1 cellular context compared by ENCODE assay signal in the genomic region with DNA sequence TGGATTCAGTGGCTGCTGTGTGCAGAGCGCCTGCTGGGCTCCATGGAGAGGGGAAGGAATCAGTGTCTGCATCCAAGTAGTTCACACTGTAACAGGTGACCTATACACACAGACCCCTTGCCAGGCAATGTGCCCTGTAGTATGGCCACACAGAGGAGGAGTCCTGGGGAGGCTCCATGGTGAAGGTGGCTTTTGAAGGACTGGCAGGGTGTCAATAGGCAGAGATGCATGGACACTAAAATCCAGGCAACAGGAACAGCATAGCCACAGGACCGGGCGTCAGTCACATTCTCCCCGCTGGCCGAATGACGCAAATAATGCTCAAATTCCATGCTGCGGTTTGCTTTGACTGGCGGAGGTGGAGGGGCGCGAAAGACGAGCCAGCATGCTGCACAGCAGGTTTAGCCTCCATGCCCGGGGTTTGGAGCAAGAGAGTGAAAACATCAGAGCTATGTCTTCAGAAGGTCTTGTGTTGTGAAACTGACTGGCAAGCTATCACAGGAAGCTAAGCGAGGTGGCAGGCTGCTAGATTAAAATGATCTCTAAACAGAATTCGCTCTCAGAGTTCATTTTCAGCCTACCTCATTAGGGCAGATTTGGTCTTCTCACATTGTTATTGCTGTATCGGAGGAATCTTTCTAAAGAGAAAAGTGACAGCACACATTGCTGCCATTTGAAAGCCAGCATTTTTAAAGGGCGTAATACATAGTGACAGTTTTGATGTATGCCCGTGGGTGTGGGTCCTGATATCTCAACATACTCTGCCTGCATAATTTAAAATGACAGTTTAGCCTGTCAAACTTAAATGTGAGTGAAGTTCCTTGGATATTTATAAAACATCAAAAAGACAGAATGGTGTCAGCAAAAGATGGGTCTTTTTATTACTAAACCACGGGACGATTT.
TF ChIP-seq lines count a peak whose summit lies in the region.

No MANE protein-coding gene starts in this region.

TF ChIP-seq in HEK293, 187 proteins besides CTCF, POLR2A, EP300 and RAD21 (continued from another document and continues in another):
- TF ChIP-seq PRDM10 (tag by site-specific recombination; IDR thresholded peaks at IDR 0.05) (no peak), ZNF792 (tag by site-specific recombination; IDR thresholded peaks at IDR 0.05) (peak; percentile 63; the same call in 1 of the 2 replicates), ZNF704 (tag by site-specific recombination; IDR thresholded peaks at IDR 0.05) (no peak), ZXDB (tag by site-specific recombination; IDR thresholded peaks at IDR 0.05) (peak; percentile 63), ZNF10 (tag by site-specific recombination; IDR thresholded peaks at IDR 0.05) (0 out of 2 replicates have a peak, but pooled peaks have one; percentile 33), ZFP37 (tag by site-specific recombination; IDR thresholded peaks at IDR 0.05) (peak; percentile 62; the same call in 1 of the 2 replicates), ZNF335 (tag by site-specific recombination; conservative IDR thresholded peaks at IDR 0.05) (peak; percentile 85), ZBTB17 (tag by site-specific recombination; IDR thresholded peaks at IDR 0.05) (peak; percentile 67), WT1 (tag by site-specific recombination; IDR thresholded peaks at IDR 0.05) (peak; percentile 50; the same call in 1 of the 2 replicates), ZNF391 (tag by site-specific recombination; IDR thresholded peaks at IDR 0.05; ENCODE audit: borderline replicate concordance, low read depth) (peak; percentile 41; the same call in 1 of the 2 replicates), GLIS2 (tag by site-specific recombination; IDR thresholded peaks at IDR 0.05) (peak; percentile 52; the same call in 1 of the 2 replicates), ZNF19 (tag by site-specific recombination; IDR thresholded peaks at IDR 0.05; ENCODE audit: low read depth) (no peak), INSM2 (tag by site-specific recombination; IDR thresholded peaks at IDR 0.05) (peak; percentile 81), MEIS1 (CRISPR knock-in tag; IDR thresholded peaks at IDR 0.05; ENCODE audit: borderline replicate concordance) (no peak), ZBTB44 (tag by site-specific recombination; IDR thresholded peaks at IDR 0.05) (peak; percentile 81), PRDM1 (tag by site-specific recombination; IDR thresholded peaks at IDR 0.05) (peak; percentile 39; the same call in 1 of the 2 replicates), ZNF777 (tag by site-specific recombination; IDR thresholded peaks at IDR 0.05; ENCODE audit: borderline replicate concordance) (no peak), ZNF266 (tag by site-specific recombination; IDR thresholded peaks at IDR 0.05; ENCODE audit: low read depth) (no peak), ZNF37A (tag by site-specific recombination; IDR thresholded peaks at IDR 0.05) (no peak), IKZF3 (tag by site-specific recombination; IDR thresholded peaks at IDR 0.05) (peak; percentile 62), SALL2 (tag by site-specific recombination; IDR thresholded peaks at IDR 0.05; ENCODE audit: borderline replicate concordance) (no peak), ZNF24 (tag by site-specific recombination; IDR thresholded peaks at IDR 0.05) (peak; percentile 63; the same call in 1 of the 2 replicates), ZNF776 (tag by site-specific recombination; IDR thresholded peaks at IDR 0.05; ENCODE audit: borderline replicate concordance) (no peak), ZNF175 (tag by site-specific recombination; IDR thresholded peaks at IDR 0.05) (no peak), ZNF404 (tag by site-specific recombination; IDR thresholded peaks at IDR 0.05) (no peak), ZNF629 (tag by site-specific recombination; IDR thresholded peaks at IDR 0.05) (peak; percentile 94), ZNF571 (tag by site-specific recombination; IDR thresholded peaks at IDR 0.05) (no peak), ZNF133 (tag by site-specific recombination; IDR thresholded peaks at IDR 0.05) (no peak), ZNF785 (tag by site-specific recombination; IDR thresholded peaks at IDR 0.05) (no peak), KLF1 (tag by site-specific recombination; IDR thresholded peaks at IDR 0.05) (0 out of 2 replicates have a peak, but pooled peaks have one; percentile 3), ZNF354C (tag by site-specific recombination; IDR thresholded peaks at IDR 0.05; ENCODE audit: borderline replicate concordance, low read depth) (no peak), KLF16 (tag by site-specific recombination; IDR thresholded peaks at IDR 0.05) (no peak), ZNF18 (tag by site-specific recombination; IDR thresholded peaks at IDR 0.05) (peak; percentile 84)
- TF ChIP-seq, protein P1, sequence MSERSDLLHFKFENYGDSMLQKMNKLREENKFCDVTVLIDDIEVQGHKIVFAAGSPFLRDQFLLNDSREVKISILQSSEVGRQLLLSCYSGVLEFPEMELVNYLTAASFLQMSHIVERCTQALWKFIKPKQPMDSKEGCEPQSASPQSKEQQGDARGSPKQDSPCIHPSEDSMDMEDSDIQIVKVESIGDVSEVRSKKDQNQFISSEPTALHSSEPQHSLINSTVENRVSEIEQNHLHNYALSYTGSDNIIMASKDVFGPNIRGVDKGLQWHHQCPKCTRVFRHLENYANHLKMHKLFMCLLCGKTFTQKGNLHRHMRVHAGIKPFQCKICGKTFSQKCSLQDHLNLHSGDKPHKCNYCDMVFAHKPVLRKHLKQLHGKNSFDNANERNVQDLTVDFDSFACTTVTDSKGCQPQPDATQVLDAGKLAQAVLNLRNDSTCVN (tag by site-specific recombination; optimal IDR thresholded peaks at IDR 0.05), result no peak
- TF ChIP-seq, protein P2, sequence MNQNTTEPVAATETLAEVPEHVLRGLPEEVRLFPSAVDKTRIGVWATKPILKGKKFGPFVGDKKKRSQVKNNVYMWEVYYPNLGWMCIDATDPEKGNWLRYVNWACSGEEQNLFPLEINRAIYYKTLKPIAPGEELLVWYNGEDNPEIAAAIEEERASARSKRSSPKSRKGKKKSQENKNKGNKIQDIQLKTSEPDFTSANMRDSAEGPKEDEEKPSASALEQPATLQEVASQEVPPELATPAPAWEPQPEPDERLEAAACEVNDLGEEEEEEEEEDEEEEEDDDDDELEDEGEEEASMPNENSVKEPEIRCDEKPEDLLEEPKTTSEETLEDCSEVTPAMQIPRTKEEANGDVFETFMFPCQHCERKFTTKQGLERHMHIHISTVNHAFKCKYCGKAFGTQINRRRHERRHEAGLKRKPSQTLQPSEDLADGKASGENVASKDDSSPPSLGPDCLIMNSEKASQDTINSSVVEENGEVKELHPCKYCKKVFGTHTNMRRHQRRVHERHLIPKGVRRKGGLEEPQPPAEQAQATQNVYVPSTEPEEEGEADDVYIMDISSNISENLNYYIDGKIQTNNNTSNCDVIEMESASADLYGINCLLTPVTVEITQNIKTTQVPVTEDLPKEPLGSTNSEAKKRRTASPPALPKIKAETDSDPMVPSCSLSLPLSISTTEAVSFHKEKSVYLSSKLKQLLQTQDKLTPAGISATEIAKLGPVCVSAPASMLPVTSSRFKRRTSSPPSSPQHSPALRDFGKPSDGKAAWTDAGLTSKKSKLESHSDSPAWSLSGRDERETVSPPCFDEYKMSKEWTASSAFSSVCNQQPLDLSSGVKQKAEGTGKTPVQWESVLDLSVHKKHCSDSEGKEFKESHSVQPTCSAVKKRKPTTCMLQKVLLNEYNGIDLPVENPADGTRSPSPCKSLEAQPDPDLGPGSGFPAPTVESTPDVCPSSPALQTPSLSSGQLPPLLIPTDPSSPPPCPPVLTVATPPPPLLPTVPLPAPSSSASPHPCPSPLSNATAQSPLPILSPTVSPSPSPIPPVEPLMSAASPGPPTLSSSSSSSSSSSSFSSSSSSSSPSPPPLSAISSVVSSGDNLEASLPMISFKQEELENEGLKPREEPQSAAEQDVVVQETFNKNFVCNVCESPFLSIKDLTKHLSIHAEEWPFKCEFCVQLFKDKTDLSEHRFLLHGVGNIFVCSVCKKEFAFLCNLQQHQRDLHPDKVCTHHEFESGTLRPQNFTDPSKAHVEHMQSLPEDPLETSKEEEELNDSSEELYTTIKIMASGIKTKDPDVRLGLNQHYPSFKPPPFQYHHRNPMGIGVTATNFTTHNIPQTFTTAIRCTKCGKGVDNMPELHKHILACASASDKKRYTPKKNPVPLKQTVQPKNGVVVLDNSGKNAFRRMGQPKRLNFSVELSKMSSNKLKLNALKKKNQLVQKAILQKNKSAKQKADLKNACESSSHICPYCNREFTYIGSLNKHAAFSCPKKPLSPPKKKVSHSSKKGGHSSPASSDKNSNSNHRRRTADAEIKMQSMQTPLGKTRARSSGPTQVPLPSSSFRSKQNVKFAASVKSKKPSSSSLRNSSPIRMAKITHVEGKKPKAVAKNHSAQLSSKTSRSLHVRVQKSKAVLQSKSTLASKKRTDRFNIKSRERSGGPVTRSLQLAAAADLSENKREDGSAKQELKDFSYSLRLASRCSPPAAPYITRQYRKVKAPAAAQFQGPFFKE (tag by site-specific recombination; IDR thresholded peaks at IDR 0.05; ENCODE audit: borderline replicate concordance), result no peak
- TF ChIP-seq, protein P3, sequence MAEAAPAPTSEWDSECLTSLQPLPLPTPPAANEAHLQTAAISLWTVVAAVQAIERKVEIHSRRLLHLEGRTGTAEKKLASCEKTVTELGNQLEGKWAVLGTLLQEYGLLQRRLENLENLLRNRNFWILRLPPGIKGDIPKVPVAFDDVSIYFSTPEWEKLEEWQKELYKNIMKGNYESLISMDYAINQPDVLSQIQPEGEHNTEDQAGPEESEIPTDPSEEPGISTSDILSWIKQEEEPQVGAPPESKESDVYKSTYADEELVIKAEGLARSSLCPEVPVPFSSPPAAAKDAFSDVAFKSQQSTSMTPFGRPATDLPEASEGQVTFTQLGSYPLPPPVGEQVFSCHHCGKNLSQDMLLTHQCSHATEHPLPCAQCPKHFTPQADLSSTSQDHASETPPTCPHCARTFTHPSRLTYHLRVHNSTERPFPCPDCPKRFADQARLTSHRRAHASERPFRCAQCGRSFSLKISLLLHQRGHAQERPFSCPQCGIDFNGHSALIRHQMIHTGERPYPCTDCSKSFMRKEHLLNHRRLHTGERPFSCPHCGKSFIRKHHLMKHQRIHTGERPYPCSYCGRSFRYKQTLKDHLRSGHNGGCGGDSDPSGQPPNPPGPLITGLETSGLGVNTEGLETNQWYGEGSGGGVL (tag by site-specific recombination; IDR thresholded peaks at IDR 0.05), result no peak
